Comparison of ENCODE assay signal across 8 cellular contexts in genomic region chr6:6758915-6759654, GRCh38.
A peak's percentile ranks its signal among the peaks of the same experiment; 100 is the strongest.
DNase-seq lines count a peak whose midpoint lies in the region; ATAC-seq lines count a peak whose summit lies in the region.

No MANE protein-coding gene starts in this region.

- no peak overlapping the region for H3K4me3 Mint-ChIP-seq in activated CD8-positive, alpha-beta T cell treated with anti-CD3 and anti-CD28 coated beads, Interleukin-2, amount 10 ng/mL, durations not matched to agents 7 days and 5 days

- no peaks in the 10 kb centered on the region for H3K4me1 Mint-ChIP-seq in activated CD8-positive, alpha-beta T cell treated with anti-CD3 and anti-CD28 coated beads, Interleukin-2, amount 10 ng/mL, durations not matched to agents 7 days and 5 days (ENCODE audit: low read depth)

- no peak overlapping the region for H3K9ac ChIP-seq in rectal smooth muscle tissue (ENCODE audit: low read length)

- H3K27me3 Mint-ChIP-seq in activated CD8-positive, alpha-beta T cell treated with anti-CD3 and anti-CD28 coated beads, Interleukin-2, amount 10 ng/mL, durations not matched to agents 7 days and 5 days (ENCODE audit: low read depth), result peaks cover 9% of the 10 kb centered on the region

- H3K36me3 ChIP-seq in rectal smooth muscle tissue (ENCODE audit: control insufficient read depth, insufficient read depth, low read length), result no peaks in the 10 kb centered on the region

- no peak overlapping the region for H3K27ac Mint-ChIP-seq in activated CD8-positive, alpha-beta T cell treated with anti-CD3 and anti-CD28 coated beads, Interleukin-2, amount 10 ng/mL, durations not matched to agents 7 days and 5 days

- no peaks in the 10 kb centered on the region for H3K9me3 ChIP-seq in right cardiac atrium (ENCODE audit: control insufficient read depth, low read length)

- peak; percentile 63 for DNase-seq in AML-193 (lab: John Stamatoyannopoulos, UW)
- DNase-seq in NCI-H2029 treated with DMSO at 0.1 percent for 48 hours (lab: John Stamatoyannopoulos, UW), result peak; percentile 86
- peak; percentile 38 for DNase-seq in activated CD8-positive, alpha-beta T cell treated with anti-CD3 and anti-CD28 coated beads, Interleukin-2, amount 10 ng/mL, durations not matched to agents 7 days and 5 days
- peak in 2 of 3 donors; percentile 62 to 66 for DNase-seq in right cardiac atrium
- no peak for DNase-seq in NCI-H446 treated with DMSO at 0.1 percent for 48 hours (lab: John Stamatoyannopoulos, UW)

- H3K4me1 ChIP-seq in right cardiac atrium (ENCODE audit: control insufficient read depth, insufficient read depth, low read length) (peaks cover 3% of the 10 kb centered on the region), rectal smooth muscle tissue (ENCODE audit: control insufficient read depth, insufficient read depth, low read length) (no peaks in the 10 kb centered on the region)

- H3K27ac ChIP-seq in right cardiac atrium (ENCODE audit: low read length) (peak overlapping the region; percentile 26), rectal smooth muscle tissue (ENCODE audit: low read depth, low read length) (no peak overlapping the region)

- POLR2A ChIA-PET in activated CD8-positive, alpha-beta T cell treated with anti-CD3 and anti-CD28 coated beads, Interleukin-2, amount 10 ng/mL, durations not matched to agents 7 days and 5 days (lab: Charles Lee), result no interaction called here

- CTCF ChIA-PET in activated CD8-positive, alpha-beta T cell treated with anti-CD3 and anti-CD28 coated beads, Interleukin-2, amount 10 ng/mL, durations not matched to agents 7 days and 5 days (lab: Charles Lee), result interaction anchor here (0.6 to 2.8 kb wide), 22 partner anchors 9 to 483 kb away, joined by 3 to 14 read pairs (median 4); no protein-coding TSS in a partner anchor

- intact Hi-C loops in right cardiac atrium (cut with DNase I), result loop anchor here in 1 of 4 donors (10.0 kb wide), 1 partner anchor 136 kb away; no protein-coding TSS in a partner anchor

- H3K27me3 ChIP-seq in right cardiac atrium (ENCODE audit: control insufficient read depth, insufficient read depth) (no peaks in the 10 kb centered on the region), rectal smooth muscle tissue (ENCODE audit: control insufficient read depth, insufficient read depth, low read length) (no peaks in the 10 kb centered on the region)

- ATAC-seq in GM18498 (IDR thresholded peaks at IDR 0.05; ENCODE audit: unreplicated experiment) (peak; percentile 84), HG02885 (IDR thresholded peaks at IDR 0.05; ENCODE audit: poor library complexity, unreplicated experiment) (peak; percentile 82), right cardiac atrium (peak; percentile 88 to 92)
- ATAC-seq in activated CD8-positive, alpha-beta T cell treated with anti-CD3 and anti-CD28 coated beads, Interleukin-2, amount 10 ng/mL, durations not matched to agents 7 days and 5 days, result no peak

- no peaks in the 10 kb centered on the region for H3K9me3 Mint-ChIP-seq in activated CD8-positive, alpha-beta T cell treated with anti-CD3 and anti-CD28 coated beads, Interleukin-2, amount 10 ng/mL, durations not matched to agents 7 days and 5 days (ENCODE audit: insufficient read depth)

- 24% methylated on average over 22 of the region's 22 CpGs for WGBS in right cardiac atrium

- no peaks in the 10 kb centered on the region for H3K36me3 Mint-ChIP-seq in activated CD8-positive, alpha-beta T cell treated with anti-CD3 and anti-CD28 coated beads, Interleukin-2, amount 10 ng/mL, durations not matched to agents 7 days and 5 days (ENCODE audit: low read depth)

- H3K4me3 ChIP-seq in right cardiac atrium (ENCODE audit: low read length) (no peak overlapping the region), rectal smooth muscle tissue (ENCODE audit: low read length) (peak overlapping the region; percentile 7)
